ENCODE assay signal across 11 cellular contexts in genomic region chr5:79109527-79110492, GRCh38.
DNase-seq lines count a peak whose midpoint lies in the region; ATAC-seq and TF ChIP-seq lines count a peak whose summit lies in the region.
"Had no signal": no experiment of that assay in that cellular context is flagged by ENCODE, and none has a peak within 500 bp of the region (broad histone marks: within the 10 kb centered on the region; RNA-seq: fewer than 3 reads in every experiment).

No MANE protein-coding gene starts in this region.

- peak; percentile 41 for TF ChIP-seq CTCF in epithelial cell of esophagus (IDR thresholded peaks at IDR 0.05; ENCODE audit: insufficient read depth, low read depth, low read length, missing control alignments)

- ATAC-seq in GM19467 (IDR thresholded peaks at IDR 0.05; ENCODE audit: unreplicated experiment) (no peak), HG03442 (IDR thresholded peaks at IDR 0.05; ENCODE audit: unreplicated experiment) (no peak), GM19351 (IDR thresholded peaks at IDR 0.05; ENCODE audit: unreplicated experiment) (no peak)

- H3K4me3 ChIP-seq in epithelial cell of esophagus (ENCODE audit: low read length): no peak overlapping the region
- H3K4me3 ChIP-seq: BLaER1, SJSA1, upper lobe of left lung had no signal

- DNase-seq in NK-92 treated with Interleukin-12 subunit alpha and Interleukin-12 subunit beta, amount 100 ng/mL, for 24 hours (lab: John Stamatoyannopoulos, UW): peak; percentile 5
- no peak for DNase-seq in NK-92 (lab: John Stamatoyannopoulos, UW; ENCODE audit: unreplicated experiment)
- DNase-seq in SKM-1 treated with dmso at 0.1 percent for 144 hours (lab: John Stamatoyannopoulos, UW; ENCODE audit: unreplicated experiment): peak; percentile 48
- peak; percentile 35 for DNase-seq in epithelial cell of esophagus (ENCODE audit: low read depth)
- DNase-seq in stimulated activated CD4-positive, alpha-beta T cell treated with anti-CD3 and anti-CD28 coated beads, Interleukin-4, amount 100 ng/mL, for 24 hours: peak; percentile 29
